Comparison of ENCODE assay signal across 9 cellular contexts in genomic region chr3:184377882-184378445, GRCh38. TPM values are rescaled to one million over a fixed set of nuclear protein-coding genes. Genes with fewer than 3 reads are reported as not detected.
DNase-seq lines count a peak whose midpoint lies in the region; ATAC-seq and TF ChIP-seq lines count a peak whose summit lies in the region.
"Had no signal": no experiment of that assay in that cellular context is flagged by ENCODE, and none has a peak within 500 bp of the region (broad histone marks: within the 10 kb centered on the region; RNA-seq: fewer than 3 reads in every experiment).

Gene THPO, minus strand, starts transcription at chr3:184378207. Its CDS starts 1,948 bp downstream, at chr3:184376259.

- no peaks in the 10 kb centered on the region for H3K9me3 Mint-ChIP-seq in activated CD8-positive, alpha-beta T cell treated with anti-CD3 and anti-CD28 coated beads for 36 hours
- no peaks in the 10 kb centered on the region for H3K9me3 Mint-ChIP-seq in activated CD8-positive, alpha-beta T cell treated with anti-CD3 and anti-CD28 coated beads, Interleukin-2, amount 10 ng/mL, durations not matched to agents 7 days and 5 days (ENCODE audit: insufficient read depth)
- H3K9me3 Mint-ChIP-seq: dendritic cell treated with granulocyte-macrophage colony-stimulating factor and Interleukin-4, amounts not matched to agents 40 ng/mL and 50 ng/mL, for 4 days had no signal

- no peaks in the 10 kb centered on the region for H3K9me3 ChIP-seq in breast epithelium
- no peaks in the 10 kb centered on the region for H3K9me3 ChIP-seq in muscle layer of colon (ENCODE audit: low read length)
- H3K9me3 ChIP-seq in tibial nerve = no peaks in the 10 kb centered on the region

- H3K27me3 Mint-ChIP-seq in activated CD8-positive, alpha-beta T cell treated with anti-CD3 and anti-CD28 coated beads for 36 hours = peaks cover 43% of the 10 kb centered on the region
- peaks cover 55% of the 10 kb centered on the region for H3K27me3 Mint-ChIP-seq in activated CD8-positive, alpha-beta T cell treated with anti-CD3 and anti-CD28 coated beads, Interleukin-2, amount 10 ng/mL, durations not matched to agents 7 days and 5 days (ENCODE audit: low read depth)

- H3K36me3 Mint-ChIP-seq in activated CD8-positive, alpha-beta T cell treated with anti-CD3 and anti-CD28 coated beads for 36 hours (ENCODE audit: low read depth) = no peaks in the 10 kb centered on the region
- no peaks in the 10 kb centered on the region for H3K36me3 Mint-ChIP-seq in activated CD8-positive, alpha-beta T cell treated with anti-CD3 and anti-CD28 coated beads, Interleukin-2, amount 10 ng/mL, durations not matched to agents 7 days and 5 days (ENCODE audit: low read depth)

- 54 to 58% methylated on average over 7 of the region's 7 CpGs for WGBS in tibial nerve, 2 donors
- WGBS in lower leg skin, 2 donors = 66 to 83% methylated on average over 6 to 7 of the region's 7 CpGs

- no peak within 1 kb of the TSS for H3K27ac Mint-ChIP-seq in activated CD8-positive, alpha-beta T cell treated with anti-CD3 and anti-CD28 coated beads for 36 hours
- no peak within 1 kb of the TSS for H3K27ac Mint-ChIP-seq in activated CD8-positive, alpha-beta T cell treated with anti-CD3 and anti-CD28 coated beads, Interleukin-2, amount 10 ng/mL, durations not matched to agents 7 days and 5 days
- H3K27ac Mint-ChIP-seq: dendritic cell treated with granulocyte-macrophage colony-stimulating factor and Interleukin-4, amounts not matched to agents 40 ng/mL and 50 ng/mL, for 4 days had no signal

- no peaks in the 10 kb centered on the region for H3K4me1 ChIP-seq in breast epithelium
- H3K4me1 ChIP-seq in muscle layer of colon (ENCODE audit: insufficient read depth, low read length) = peaks cover 17% of the 10 kb centered on the region
- peaks cover 0 to 48% (median 8%) of the 10 kb centered on the region in 4 donors for H3K4me1 ChIP-seq in tibial nerve

- no peaks in the 10 kb centered on the region for H3K36me3 ChIP-seq in breast epithelium
- no peaks in the 10 kb centered on the region for H3K36me3 ChIP-seq in muscle layer of colon (ENCODE audit: insufficient read depth, low read length)
- H3K36me3 ChIP-seq in tibial nerve = peaks cover 0 to 6% (median 0%) of the 10 kb centered on the region in 3 donors

- H3K4me3 Mint-ChIP-seq in activated CD8-positive, alpha-beta T cell treated with anti-CD3 and anti-CD28 coated beads for 36 hours = peak within 1 kb of the TSS; percentile 33
- no peak within 1 kb of the TSS for H3K4me3 Mint-ChIP-seq in activated CD8-positive, alpha-beta T cell treated with anti-CD3 and anti-CD28 coated beads, Interleukin-2, amount 10 ng/mL, durations not matched to agents 7 days and 5 days

- intact Hi-C loops in activated CD8-positive, alpha-beta T cell treated with anti-CD3 and anti-CD28 coated beads for 36 hours (cut with micrococcal nuclease) = no loop called here
- intact Hi-C loops in breast epithelium (cut with DNase I; ENCODE audit: low total_unique reads) (loop anchor here (10.0 kb wide), 1 partner anchor 1253 kb away; no protein-coding TSS in a partner anchor), lower leg skin (cut with DNase I; ENCODE audit: low total_unique reads) (no loop called here)

- no peak for TF ChIP-seq EP300 in tibial nerve (IDR thresholded peaks at IDR 0.05)

- peaks cover 3% of the 10 kb centered on the region for H3K4me1 Mint-ChIP-seq in activated CD8-positive, alpha-beta T cell treated with anti-CD3 and anti-CD28 coated beads for 36 hours (ENCODE audit: low read depth)
- peaks cover 3% of the 10 kb centered on the region for H3K4me1 Mint-ChIP-seq in activated CD8-positive, alpha-beta T cell treated with anti-CD3 and anti-CD28 coated beads, Interleukin-2, amount 10 ng/mL, durations not matched to agents 7 days and 5 days (ENCODE audit: low read depth)

- no peaks in the 10 kb centered on the region for H3K27me3 ChIP-seq in breast epithelium
- H3K27me3 ChIP-seq in muscle layer of colon (ENCODE audit: control insufficient read depth in 1 of 2, insufficient read depth in 2 of 2, low read length in 2 of 2) = peaks cover 12 to 33% of the 10 kb centered on the region in 2 donors
- H3K27me3 ChIP-seq in tibial nerve = peaks cover 0 to 17% of the 10 kb centered on the region in 2 donors

- TF ChIP-seq POLR2A in breast epithelium (IDR thresholded peaks at IDR 0.05) (no peak), tibial nerve (IDR thresholded peaks at IDR 0.05) (no peak), lower leg skin (IDR thresholded peaks at IDR 0.05) (no peak)

- no peak for TF ChIP-seq CTCF in activated CD8-positive, alpha-beta T cell treated with anti-CD3 and anti-CD28 coated beads for 36 hours (IDR thresholded peaks at IDR 0.05)
- TF ChIP-seq CTCF in breast epithelium (IDR thresholded peaks at IDR 0.05) (no peak), tibial nerve (IDR thresholded peaks at IDR 0.05) (no peak), lower leg skin (IDR thresholded peaks at IDR 0.05) (no peak)

- H3K27ac ChIP-seq in breast epithelium = peak within 1 kb of the TSS; percentile 72 to 89
- peak within 1 kb of the TSS; percentile 35 for H3K27ac ChIP-seq in muscle layer of colon (ENCODE audit: low read depth, low read length)
- peak within 1 kb of the TSS; percentile 72 to 87 (median 77) for H3K27ac ChIP-seq in tibial nerve

- no peak within 1 kb of the TSS for H3K9ac ChIP-seq in muscle layer of colon (ENCODE audit: low read length)

- CTCF ChIA-PET in activated CD8-positive, alpha-beta T cell treated with anti-CD3 and anti-CD28 coated beads for 36 hours (lab: Charles Lee) = interaction anchor here (1.2 kb wide), 1 partner anchor 136 kb away, joined by 3 read pairs; no protein-coding TSS in a partner anchor
- CTCF ChIA-PET in activated CD8-positive, alpha-beta T cell treated with anti-CD3 and anti-CD28 coated beads, Interleukin-2, amount 10 ng/mL, durations not matched to agents 7 days and 5 days (lab: Charles Lee) = no interaction called here

- no peak for DNase-seq in activated CD8-positive, alpha-beta T cell treated with anti-CD3 and anti-CD28 coated beads for 36 hours
- no peak for DNase-seq in activated CD8-positive, alpha-beta T cell treated with anti-CD3 and anti-CD28 coated beads, Interleukin-2, amount 10 ng/mL, durations not matched to agents 7 days and 5 days
- DNase-seq in breast epithelium (ENCODE audit: low spot score in 2 of 2) (no peak), tibial nerve (ENCODE audit: low spot score in 2 of 2) (no peak), lower leg skin (ENCODE audit: low spot score in 2 of 2) (no peak)
- no peak for DNase-seq in activated CD8-positive, alpha-beta memory T cell treated with anti-CD3 and anti-CD28 coated beads for 24 hours
- DNase-seq in stimulated activated CD4-positive, alpha-beta T cell treated with anti-CD3 and anti-CD28 coated beads, Interleukin-12 subunit alpha, Interleukin-12 subunit beta, amount 100 ng/mL, for 4 hours = no peak

- POLR2A ChIA-PET in activated CD8-positive, alpha-beta T cell treated with anti-CD3 and anti-CD28 coated beads for 36 hours (lab: Charles Lee) = no interaction called here
- POLR2A ChIA-PET in activated CD8-positive, alpha-beta T cell treated with anti-CD3 and anti-CD28 coated beads, Interleukin-2, amount 10 ng/mL, durations not matched to agents 7 days and 5 days (lab: Charles Lee) = no interaction called here

- peak within 1 kb of the TSS in 2 of 3 donors; percentile 57 to 81 for H3K4me3 ChIP-seq in breast epithelium
- no peak within 1 kb of the TSS for H3K4me3 ChIP-seq in muscle layer of colon (ENCODE audit: low read depth in 1 of 2, low read length in 2 of 2)
- H3K4me3 ChIP-seq in tibial nerve = no peak within 1 kb of the TSS
- no peak within 1 kb of the TSS for H3K4me3 ChIP-seq in lower leg skin (ENCODE audit: low read depth, poor library complexity, severe bottlenecking)

- ATAC-seq in activated CD8-positive, alpha-beta T cell treated with anti-CD3 and anti-CD28 coated beads for 36 hours = no peak
- ATAC-seq in activated CD8-positive, alpha-beta T cell treated with anti-CD3 and anti-CD28 coated beads, Interleukin-2, amount 10 ng/mL, durations not matched to agents 7 days and 5 days = no peak

RNA-seq across cellular contexts. Expression of gene THPO, which starts in this region (rescaled TPM):
- not detected for total RNA-seq in activated CD8-positive, alpha-beta T cell treated with anti-CD3 and anti-CD28 coated beads for 36 hours
- not detected for total RNA-seq in activated CD8-positive, alpha-beta T cell treated with anti-CD3 and anti-CD28 coated beads, Interleukin-2, amount 10 ng/mL, durations not matched to agents 7 days and 5 days
- total RNA-seq in breast epithelium (1 to 10 TPM in 1 of 3 donors, under 1 TPM in 2; 0.64 to 1.3 (median 0.73) TPM), tibial nerve (under 1 TPM in 3 of 4 donors, not detected in 1; 0.20 to 0.84 (median 0.44) TPM), lower leg skin (1 to 10 TPM in 1 of 4 donors, under 1 TPM in 2, not detected in 1; 0.36 to 1.3 (median 0.37) TPM)

Comparison
In these comparisons a context has a peak if more than half of its experiments do, and no peak if none do; other contexts are left out.
1. H3K4me3 ChIP-seq: peak in breast epithelium (2 of 3); none in muscle layer of colon (0 of 2), tibial nerve (0 of 4) and lower leg skin (single experiment).
2. Peak in every context shown above with its lines, with median percentiles within 50 percentile points of each other: H3K27ac ChIP-seq.